ENCODE assay signal across 1 cellular context in the genomic region with DNA sequence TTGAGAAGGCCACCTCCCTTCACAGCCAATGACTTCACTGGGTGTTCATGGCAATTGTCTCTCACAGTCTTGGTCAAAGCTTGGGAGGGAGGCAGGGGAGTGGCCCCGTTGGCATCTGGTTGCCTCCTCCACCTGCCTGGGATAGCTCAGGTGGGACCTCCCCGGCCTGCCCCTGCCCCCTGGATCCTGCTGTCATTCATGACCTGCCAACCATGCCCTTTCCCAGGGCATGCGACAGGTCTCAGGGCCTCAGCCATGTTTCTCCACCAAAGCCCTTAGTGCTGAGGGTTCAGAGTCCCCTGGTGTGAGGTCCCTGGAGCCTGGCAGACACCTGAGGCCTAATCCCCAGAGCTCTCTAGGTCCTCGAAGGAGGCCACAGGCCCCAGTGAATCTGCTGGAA.
TF ChIP-seq lines count a peak whose summit lies in the region.

No MANE protein-coding gene starts in this region.

TF ChIP-seq in IMR-90, 13 proteins besides CTCF, POLR2A, EP300 and RAD21:
- TF ChIP-seq MAFK (IDR thresholded peaks at IDR 0.05; ENCODE audit: low read depth, low read length) (no peak), SMC3 (IDR thresholded peaks at IDR 0.05; ENCODE audit: low read depth, low read length) (no peak), MXI1 (IDR thresholded peaks at IDR 0.05; ENCODE audit: borderline replicate concordance, low read depth, low read length) (no peak), RFX5 (IDR thresholded peaks at IDR 0.05; ENCODE audit: low read depth, low read length) (no peak), MAZ (IDR thresholded peaks at IDR 0.05; ENCODE audit: borderline replicate concordance, low read depth, low read length) (no peak), NFE2L2 (IDR thresholded peaks at IDR 0.05; ENCODE audit: low read depth, low read length) (no peak), RCOR1 (IDR thresholded peaks at IDR 0.05; ENCODE audit: insufficient replicate concordance, low read length) (no peak), CEBPB (IDR thresholded peaks at IDR 0.05; ENCODE audit: low read depth, low read length) (no peak), BHLHE40 (IDR thresholded peaks at IDR 0.05; ENCODE audit: low read depth, low read length) (no peak), FOS (IDR thresholded peaks at IDR 0.05; ENCODE audit: low read depth, low read length) (no peak), CHD1 (IDR thresholded peaks at IDR 0.05; ENCODE audit: low read depth, low read length) (no peak)
- TF ChIP-seq, protein P1, sequence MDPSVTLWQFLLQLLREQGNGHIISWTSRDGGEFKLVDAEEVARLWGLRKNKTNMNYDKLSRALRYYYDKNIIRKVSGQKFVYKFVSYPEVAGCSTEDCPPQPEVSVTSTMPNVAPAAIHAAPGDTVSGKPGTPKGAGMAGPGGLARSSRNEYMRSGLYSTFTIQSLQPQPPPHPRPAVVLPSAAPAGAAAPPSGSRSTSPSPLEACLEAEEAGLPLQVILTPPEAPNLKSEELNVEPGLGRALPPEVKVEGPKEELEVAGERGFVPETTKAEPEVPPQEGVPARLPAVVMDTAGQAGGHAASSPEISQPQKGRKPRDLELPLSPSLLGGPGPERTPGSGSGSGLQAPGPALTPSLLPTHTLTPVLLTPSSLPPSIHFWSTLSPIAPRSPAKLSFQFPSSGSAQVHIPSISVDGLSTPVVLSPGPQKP (IDR thresholded peaks at IDR 0.05; ENCODE audit: borderline replicate concordance, low read depth, low read length): no peak
- TF ChIP-seq, protein P2, sequence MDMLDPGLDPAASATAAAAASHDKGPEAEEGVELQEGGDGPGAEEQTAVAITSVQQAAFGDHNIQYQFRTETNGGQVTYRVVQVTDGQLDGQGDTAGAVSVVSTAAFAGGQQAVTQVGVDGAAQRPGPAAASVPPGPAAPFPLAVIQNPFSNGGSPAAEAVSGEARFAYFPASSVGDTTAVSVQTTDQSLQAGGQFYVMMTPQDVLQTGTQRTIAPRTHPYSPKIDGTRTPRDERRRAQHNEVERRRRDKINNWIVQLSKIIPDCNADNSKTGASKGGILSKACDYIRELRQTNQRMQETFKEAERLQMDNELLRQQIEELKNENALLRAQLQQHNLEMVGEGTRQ (IDR thresholded peaks at IDR 0.05; ENCODE audit: low read depth, low read length): no peak
